16 cellular contexts compared by ENCODE assay signal in the genomic region with DNA sequence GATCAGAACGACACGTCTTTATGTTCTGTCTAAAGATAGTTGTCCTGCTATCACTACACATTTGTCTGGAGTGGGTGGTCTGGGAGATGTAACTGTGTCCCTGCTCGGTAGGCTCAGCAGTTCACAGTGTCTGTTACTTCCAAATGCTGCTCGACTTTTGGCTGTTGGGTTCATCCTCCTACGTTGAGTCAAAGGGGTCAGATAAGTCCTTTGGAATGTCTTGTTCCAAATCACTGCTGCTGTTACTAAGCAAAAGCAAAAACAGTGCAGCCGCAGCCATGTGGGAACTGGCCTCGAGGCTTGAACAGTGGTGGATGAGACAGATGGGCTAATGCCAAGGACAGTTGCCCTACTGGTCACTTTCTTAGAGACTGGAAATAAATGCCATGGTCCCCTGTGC.
"Had no signal": no experiment of that assay in that cellular context is flagged by ENCODE, and none has a peak within 500 bp of the region (broad histone marks: within the 10 kb centered on the region; RNA-seq: fewer than 3 reads in every experiment).

No MANE protein-coding gene starts in this region.

- ATAC-seq: effector memory CD8-positive, alpha-beta T cell; natural killer cell; upper lobe of right lung had no signal

- H3K4me1 ChIP-seq: upper lobe of right lung had no signal

- H3K27ac Mint-ChIP-seq: activated CD4-positive, alpha-beta memory T cell treated with anti-CD3 and anti-CD28 coated beads, Interleukin-2, amount 10 ng/mL, durations not matched to agents 7 days and 5 days; activated naive CD4-positive, alpha-beta T cell treated with anti-CD3 and anti-CD28 coated beads, Interleukin-2, amount 10 ng/mL, durations not matched to agents 7 days and 5 days; activated T-cell treated with anti-CD3 and anti-CD28 coated beads, Interleukin-2, amount 50 U/mL, for 24 hours; effector memory CD8-positive, alpha-beta T cell; natural killer cell; stimulated activated naive CD8-positive, alpha-beta T cell treated with anti-CD3 and anti-CD28 coated beads, Interleukin-15, Interleukin-2, amounts not matched to agents 100 ng/mL and 50 ng/mL, for 24 hours had no signal

- DNase-seq: activated CD4-positive, alpha-beta memory T cell treated with anti-CD3 and anti-CD28 coated beads, Interleukin-2, amount 10 ng/mL, durations not matched to agents 7 days and 5 days; activated CD4-positive, alpha-beta T cell treated with anti-CD3 and anti-CD28 coated beads for 4 hours; activated naive CD4-positive, alpha-beta T cell treated with anti-CD3 and anti-CD28 coated beads, Interleukin-2, amount 10 ng/mL, durations not matched to agents 7 days and 5 days; activated T-cell treated with anti-CD3 and anti-CD28 coated beads, Interleukin-2, amount 50 U/mL, for 24 hours; dermis blood vessel endothelial cell; effector memory CD8-positive, alpha-beta T cell; heart right ventricle; left cardiac atrium; natural killer cell; right cardiac atrium; upper lobe of right lung had no signal

- H3K27ac ChIP-seq: heart right ventricle, upper lobe of right lung, WERI-Rb-1 had no signal

- H3K27me3 Mint-ChIP-seq: activated CD4-positive, alpha-beta memory T cell treated with anti-CD3 and anti-CD28 coated beads, Interleukin-2, amount 10 ng/mL, durations not matched to agents 7 days and 5 days; effector memory CD8-positive, alpha-beta T cell had no signal

- H3K36me3 Mint-ChIP-seq: activated naive CD4-positive, alpha-beta T cell treated with anti-CD3 and anti-CD28 coated beads, Interleukin-2, amount 10 ng/mL, durations not matched to agents 7 days and 5 days; natural killer cell had no signal

- H3K4me1 Mint-ChIP-seq: activated CD4-positive, alpha-beta memory T cell treated with anti-CD3 and anti-CD28 coated beads, Interleukin-2, amount 10 ng/mL, durations not matched to agents 7 days and 5 days; natural killer cell had no signal

- H3K36me3 ChIP-seq: heart right ventricle, upper lobe of right lung, WERI-Rb-1 had no signal

- H3K4me3 ChIP-seq: heart right ventricle, lung, upper lobe of right lung had no signal

- H3K4me3 Mint-ChIP-seq: activated CD4-positive, alpha-beta memory T cell treated with anti-CD3 and anti-CD28 coated beads, Interleukin-2, amount 10 ng/mL, durations not matched to agents 7 days and 5 days; activated naive CD4-positive, alpha-beta T cell treated with anti-CD3 and anti-CD28 coated beads, Interleukin-2, amount 10 ng/mL, durations not matched to agents 7 days and 5 days; activated T-cell treated with anti-CD3 and anti-CD28 coated beads, Interleukin-2, amount 50 U/mL, for 24 hours; effector memory CD8-positive, alpha-beta T cell; natural killer cell; stimulated activated naive CD8-positive, alpha-beta T cell treated with anti-CD3 and anti-CD28 coated beads, Interleukin-15, Interleukin-2, amounts not matched to agents 100 ng/mL and 50 ng/mL, for 24 hours had no signal

- H3K9me3 Mint-ChIP-seq: activated CD4-positive, alpha-beta memory T cell treated with anti-CD3 and anti-CD28 coated beads, Interleukin-2, amount 10 ng/mL, durations not matched to agents 7 days and 5 days; activated naive CD4-positive, alpha-beta T cell treated with anti-CD3 and anti-CD28 coated beads, Interleukin-2, amount 10 ng/mL, durations not matched to agents 7 days and 5 days; activated T-cell treated with anti-CD3 and anti-CD28 coated beads, Interleukin-2, amount 50 U/mL, for 24 hours; effector memory CD8-positive, alpha-beta T cell; natural killer cell; stimulated activated naive CD8-positive, alpha-beta T cell treated with anti-CD3 and anti-CD28 coated beads, Interleukin-15, Interleukin-2, amounts not matched to agents 100 ng/mL and 50 ng/mL, for 24 hours had no signal

- H3K9me3 ChIP-seq: heart right ventricle, upper lobe of right lung had no signal

- H3K27me3 ChIP-seq: upper lobe of right lung had no signal

- FAIRE-seq: astrocyte, frontal cortex had no signal
